ENCODE assay signal across 26 cellular contexts in genomic region chr9:108812388-108812787, GRCh38. TPM values are rescaled to one million over a fixed set of nuclear protein-coding genes. Genes with fewer than 3 reads are reported as not detected.
"Had no signal": no experiment of that assay in that cellular context is flagged by ENCODE, and none has a peak within 500 bp of the region (broad histone marks: within the 10 kb centered on the region; RNA-seq: fewer than 3 reads in every experiment).

No MANE protein-coding gene starts in this region.

- H2AFZ ChIP-seq: parathyroid adenoma had no signal

- H3K79me2 ChIP-seq: parathyroid adenoma had no signal

- ATAC-seq: esophagus mucosa; gastrocnemius medialis; right lobe of liver; stimulated activated effector memory CD8-positive, alpha-beta T cell treated with anti-CD3 and anti-CD28 coated beads, Interleukin-12 subunit alpha, Interleukin-12 subunit beta, amount 100 ng/mL, for 72 hours; stimulated activated naive CD8-positive, alpha-beta T cell treated with anti-CD3 and anti-CD28 coated beads, Interleukin-15, amount 100 ng/mL, for 72 hours; T-helper 17 cell had no signal

- H3K27ac ChIP-seq: breast epithelium, gastrocnemius medialis, parathyroid adenoma, right lobe of liver had no signal

- H3K9me3 ChIP-seq: breast epithelium, gastrocnemius medialis, right lobe of liver, tibial nerve had no signal

- H3K36me3 ChIP-seq: breast epithelium, gastrocnemius medialis, right lobe of liver, tibial nerve had no signal

- H3K9ac ChIP-seq: parathyroid adenoma had no signal

- H3K27me3 ChIP-seq: breast epithelium, gastrocnemius medialis, right lobe of liver, tibial nerve had no signal

- DNase-seq: activated CD4-positive, alpha-beta T cell treated with anti-CD3 and anti-CD28 coated beads for 4 hours; activated CD4-positive, alpha-beta T cell treated with anti-CD3 and anti-CD28 coated beads, Interleukin-2, amount 50 U/mL, for 48 hours; activated CD4-positive, CD25-positive, alpha-beta regulatory T cell; activated naive CD4-positive, alpha-beta T cell treated with Interleukin-2 at 50 U/mL for 16 hours; activated naive CD8-positive, alpha-beta T cell treated with anti-CD3 and anti-CD28 coated beads for 36 hours; activated T-cell treated with anti-CD3 and anti-CD28 coated beads, Interleukin-2, amount 50 U/mL, for 48 hours; effector memory CD4-positive, alpha-beta T cell; gastrocnemius medialis; left colon; nephron progenitor cell; right lobe of liver; stimulated activated CD4-positive, alpha-beta T cell treated with anti-CD3 and anti-CD28 coated beads, Interleukin-2, amount 100 ng/mL, for 24 hours; stimulated activated naive CD8-positive, alpha-beta T cell treated with anti-CD3 and anti-CD28 coated beads, Interleukin-15, amount 100 ng/mL, for 72 hours; T-helper 17 cell had no signal

- H3K4me3 ChIP-seq: breast epithelium, gastrocnemius medialis, right lobe of liver, skin epidermis, tibial nerve had no signal

- H3K4me1 ChIP-seq: breast epithelium, gastrocnemius medialis, parathyroid adenoma, right lobe of liver had no signal

RNA-seq across cellular contexts. Expression of gene ACTL7B, which starts 43.4 kb away (rescaled TPM):
- total RNA-seq: activated naive CD8-positive, alpha-beta T cell treated with anti-CD3 and anti-CD28 coated beads for 36 hours; astrocyte; dermis microvascular lymphatic vessel endothelial cell; endothelial cell of umbilical vein; esophagus mucosa; gastrocnemius medialis; left colon; lung microvascular endothelial cell; myocyte; right lobe of liver; tibial nerve had no signal
- polyA plus RNA-seq: endothelial cell of umbilical vein had no signal

RNA-seq across cellular contexts. Expression of gene ACTL7A, which starts 49.7 kb away (rescaled TPM):
- total RNA-seq: activated naive CD8-positive, alpha-beta T cell treated with anti-CD3 and anti-CD28 coated beads for 36 hours; astrocyte; breast epithelium; dermis microvascular lymphatic vessel endothelial cell; endothelial cell of umbilical vein; esophagus mucosa; gastrocnemius medialis; left colon; lung microvascular endothelial cell; myocyte; pulmonary artery endothelial cell; right lobe of liver; T-helper 17 cell; tibial nerve had no signal
- polyA plus RNA-seq: endothelial cell of umbilical vein had no signal
